23 cellular contexts compared by ENCODE assay signal in the genomic region with DNA sequence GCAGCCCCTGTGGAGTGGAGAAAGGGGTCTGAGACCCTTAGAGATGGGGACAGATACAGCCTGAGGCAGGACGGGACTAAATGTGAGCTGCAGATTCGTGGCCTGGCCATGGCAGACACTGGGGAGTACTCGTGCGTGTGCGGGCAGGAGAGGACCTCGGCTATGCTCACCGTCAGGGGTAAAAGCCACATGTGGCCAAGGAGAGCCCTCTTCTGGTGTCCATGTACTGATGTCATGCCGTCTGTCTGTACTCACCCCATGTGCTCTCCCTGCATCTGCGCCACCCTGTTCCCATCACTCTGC.
"Had no signal": no experiment of that assay in that cellular context is flagged by ENCODE, and none has a peak within 500 bp of the region (broad histone marks: within the 10 kb centered on the region; RNA-seq: fewer than 3 reads in every experiment).

No MANE protein-coding gene starts in this region.

- H3K4me1 ChIP-seq: colonic mucosa, pancreas, prostate gland, tibial nerve had no signal

- DNase-seq: activated CD4-positive, alpha-beta T cell treated with anti-CD3 and anti-CD28 coated beads for 36 hours; activated CD4-positive, alpha-beta T cell treated with anti-CD3 and anti-CD28 coated beads, Interleukin-2, amount 50 U/mL, for 4 hours; activated CD4-positive, CD25-positive, alpha-beta regulatory T cell; activated gamma-delta T cell treated with Interleukin-2 at 50 U/mL for 16 hours; cerebellar nuclear complex; colonic mucosa; effector memory CD4-positive, alpha-beta T cell; erythroblast; head of caudate nucleus; hypothalamus; immature natural killer cell; mesendoderm; nucleus accumbens; stimulated activated naive CD4-positive, alpha-beta T cell treated with Interleukin-2 at 50 U/mL for 16 hours; T-cell had no signal

- H3K4me1 Mint-ChIP-seq: activated CD4-positive, alpha-beta T cell treated with anti-CD3 and anti-CD28 coated beads for 36 hours; nephron had no signal

- H3K27ac Mint-ChIP-seq: activated CD4-positive, alpha-beta T cell treated with anti-CD3 and anti-CD28 coated beads for 36 hours; activated T-helper 1 cell treated with anti-CD3 and anti-CD28 coated beads, Interleukin-12 subunit alpha, Interleukin-12 subunit beta, Interleukin-2, Interleukin-4 antibody, amounts not matched to agents 30 ng/mL and 10 ng/mL and 1 ng/mL, durations not matched to agents 14 hours and 24 hours and 36 hours; nephron; T-cell had no signal

- H3K4me3 ChIP-seq: colonic mucosa, lung, pancreas, prostate gland, tibial nerve had no signal

- H3K36me3 ChIP-seq: colonic mucosa, pancreas, prostate gland had no signal

- H3K9me3 ChIP-seq: colonic mucosa, pancreas, prostate gland had no signal

- H3K27me3 ChIP-seq: colonic mucosa, pancreas, tibial nerve had no signal

- FAIRE-seq: kidney, pancreas had no signal

- ATAC-seq: activated CD4-positive, alpha-beta T cell treated with anti-CD3 and anti-CD28 coated beads for 36 hours; activated naive CD4-positive, alpha-beta T cell treated with anti-CD3 and anti-CD28 coated beads, Interleukin-2, amount 50 U/mL, for 72 hours; pancreas; T-cell had no signal

- H3K27ac ChIP-seq: colonic mucosa, pancreas, prostate gland, tibial nerve had no signal

- H3K27me3 Mint-ChIP-seq: activated CD4-positive, alpha-beta T cell treated with anti-CD3 and anti-CD28 coated beads for 36 hours; T-cell had no signal

- H3K4me3 Mint-ChIP-seq: activated CD4-positive, alpha-beta T cell treated with anti-CD3 and anti-CD28 coated beads for 36 hours; activated T-helper 1 cell treated with anti-CD3 and anti-CD28 coated beads, Interleukin-12 subunit alpha, Interleukin-12 subunit beta, Interleukin-2, Interleukin-4 antibody, amounts not matched to agents 30 ng/mL and 10 ng/mL and 1 ng/mL, durations not matched to agents 14 hours and 24 hours and 36 hours; immature natural killer cell; nephron; T-cell had no signal
